ENCODE assay signal across 1 cellular context in the genomic region with DNA sequence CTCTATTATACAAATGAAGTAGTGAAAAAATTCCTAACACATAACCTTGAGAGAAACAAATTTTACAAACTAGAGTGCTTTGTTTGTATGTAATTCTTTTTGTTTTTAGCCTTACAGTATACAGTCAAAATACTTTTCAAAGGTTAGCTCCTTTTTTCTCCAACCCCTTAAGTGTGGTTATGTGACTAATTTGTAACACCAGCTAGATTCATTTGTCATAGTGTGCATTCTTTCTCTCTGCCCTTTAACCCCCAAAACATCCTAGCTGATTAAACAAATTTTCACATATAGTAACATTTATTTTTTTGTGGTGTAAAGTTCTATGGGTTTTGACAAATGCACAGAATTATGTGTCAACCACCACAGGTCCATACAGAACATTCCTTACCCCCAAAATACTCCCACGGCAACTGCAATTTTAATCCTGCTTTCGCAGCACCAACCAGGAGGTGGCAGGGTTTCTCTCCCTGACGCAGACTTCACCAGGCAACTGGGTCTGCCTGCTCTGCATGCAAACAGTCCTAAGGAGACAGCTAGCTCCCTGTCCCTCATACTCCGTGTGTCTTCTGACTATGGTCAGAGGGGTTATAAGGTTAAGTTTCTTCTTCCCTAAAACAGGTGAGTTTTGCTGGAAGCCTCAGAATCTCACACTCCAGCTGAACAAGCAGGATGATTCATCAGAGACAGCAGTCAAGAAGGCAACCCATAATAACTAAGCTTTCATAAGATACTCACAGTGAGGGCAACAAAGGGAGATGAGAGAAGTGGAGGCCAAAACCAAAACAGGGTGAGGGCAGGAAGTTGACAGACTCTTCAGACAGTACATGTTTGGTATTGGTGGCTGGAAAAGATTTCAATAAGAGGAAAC.
TF ChIP-seq lines count a peak whose summit lies in the region.

No MANE protein-coding gene starts in this region.

TF ChIP-seq in HepG2, 621 proteins besides CTCF, POLR2A, EP300 and RAD21 (continued from another document):
- TF ChIP-seq NR2F6 (IDR thresholded peaks at IDR 0.05): 0 out of 2 replicates have a peak, but pooled peaks have one; percentile 26
- peak; percentile 31; the same call in 1 of the 2 replicates for TF ChIP-seq NR2F6 (CRISPR knock-in tag; IDR thresholded peaks at IDR 0.05)
- peak; percentile 18; the same call in 1 of the 2 replicates for TF ChIP-seq ZMYM3 (CRISPR knock-in tag; IDR thresholded peaks at IDR 0.05)
- TF ChIP-seq FOSL2 (CRISPR knock-in tag; IDR thresholded peaks at IDR 0.05): peak; percentile 44; the same call in 1 of the 2 replicates
- TF ChIP-seq PPARG (CRISPR knock-in tag; conservative IDR thresholded peaks at IDR 0.05): 0 out of 2 replicates have a peak, but pooled peaks have one; percentile 33
- TF ChIP-seq RXRB (CRISPR knock-in tag; IDR thresholded peaks at IDR 0.05; ENCODE audit: borderline replicate concordance): peak; percentile 32; the same call in 1 of the 2 replicates
- peak; percentile 54; the same call in 1 of the 2 replicates for TF ChIP-seq IRF2 (CRISPR knock-in tag; IDR thresholded peaks at IDR 0.05)
- TF ChIP-seq FOXK2 (IDR thresholded peaks at IDR 0.05): no peak
- TF ChIP-seq, protein P1, sequence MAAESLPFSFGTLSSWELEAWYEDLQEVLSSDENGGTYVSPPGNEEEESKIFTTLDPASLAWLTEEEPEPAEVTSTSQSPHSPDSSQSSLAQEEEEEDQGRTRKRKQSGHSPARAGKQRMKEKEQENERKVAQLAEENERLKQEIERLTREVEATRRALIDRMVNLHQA (CRISPR knock-in tag; IDR thresholded peaks at IDR 0.05): no peak
- TF ChIP-seq, protein P2, sequence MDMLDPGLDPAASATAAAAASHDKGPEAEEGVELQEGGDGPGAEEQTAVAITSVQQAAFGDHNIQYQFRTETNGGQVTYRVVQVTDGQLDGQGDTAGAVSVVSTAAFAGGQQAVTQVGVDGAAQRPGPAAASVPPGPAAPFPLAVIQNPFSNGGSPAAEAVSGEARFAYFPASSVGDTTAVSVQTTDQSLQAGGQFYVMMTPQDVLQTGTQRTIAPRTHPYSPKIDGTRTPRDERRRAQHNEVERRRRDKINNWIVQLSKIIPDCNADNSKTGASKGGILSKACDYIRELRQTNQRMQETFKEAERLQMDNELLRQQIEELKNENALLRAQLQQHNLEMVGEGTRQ (IDR thresholded peaks at IDR 0.05; ENCODE audit: low read depth, low read length): no peak
- TF ChIP-seq, protein P2 (CRISPR knock-in tag; IDR thresholded peaks at IDR 0.05; ENCODE audit: borderline replicate concordance): no peak
- 0 out of 2 replicates have a peak, but pooled peaks have one; percentile 45 for TF ChIP-seq SMAD3 (CRISPR knock-in tag; IDR thresholded peaks at IDR 0.05)
- 0 out of 2 replicates have a peak, but pooled peaks have one; percentile 8 for TF ChIP-seq FOXO1 (CRISPR knock-in tag; IDR thresholded peaks at IDR 0.05)
- no peak for TF ChIP-seq NKX3-1 (CRISPR knock-in tag; IDR thresholded peaks at IDR 0.05)
- TF ChIP-seq NAIF1 (CRISPR knock-in tag; IDR thresholded peaks at IDR 0.05; ENCODE audit: borderline replicate concordance): no peak
- peak; percentile 36; the same call in 1 of the 2 replicates for TF ChIP-seq MEF2D (CRISPR knock-in tag; IDR thresholded peaks at IDR 0.05)
- TF ChIP-seq PITX1 (CRISPR knock-in tag; IDR thresholded peaks at IDR 0.05): peak; percentile 64; the same call in 1 of the 2 replicates
- TF ChIP-seq, protein P3, sequence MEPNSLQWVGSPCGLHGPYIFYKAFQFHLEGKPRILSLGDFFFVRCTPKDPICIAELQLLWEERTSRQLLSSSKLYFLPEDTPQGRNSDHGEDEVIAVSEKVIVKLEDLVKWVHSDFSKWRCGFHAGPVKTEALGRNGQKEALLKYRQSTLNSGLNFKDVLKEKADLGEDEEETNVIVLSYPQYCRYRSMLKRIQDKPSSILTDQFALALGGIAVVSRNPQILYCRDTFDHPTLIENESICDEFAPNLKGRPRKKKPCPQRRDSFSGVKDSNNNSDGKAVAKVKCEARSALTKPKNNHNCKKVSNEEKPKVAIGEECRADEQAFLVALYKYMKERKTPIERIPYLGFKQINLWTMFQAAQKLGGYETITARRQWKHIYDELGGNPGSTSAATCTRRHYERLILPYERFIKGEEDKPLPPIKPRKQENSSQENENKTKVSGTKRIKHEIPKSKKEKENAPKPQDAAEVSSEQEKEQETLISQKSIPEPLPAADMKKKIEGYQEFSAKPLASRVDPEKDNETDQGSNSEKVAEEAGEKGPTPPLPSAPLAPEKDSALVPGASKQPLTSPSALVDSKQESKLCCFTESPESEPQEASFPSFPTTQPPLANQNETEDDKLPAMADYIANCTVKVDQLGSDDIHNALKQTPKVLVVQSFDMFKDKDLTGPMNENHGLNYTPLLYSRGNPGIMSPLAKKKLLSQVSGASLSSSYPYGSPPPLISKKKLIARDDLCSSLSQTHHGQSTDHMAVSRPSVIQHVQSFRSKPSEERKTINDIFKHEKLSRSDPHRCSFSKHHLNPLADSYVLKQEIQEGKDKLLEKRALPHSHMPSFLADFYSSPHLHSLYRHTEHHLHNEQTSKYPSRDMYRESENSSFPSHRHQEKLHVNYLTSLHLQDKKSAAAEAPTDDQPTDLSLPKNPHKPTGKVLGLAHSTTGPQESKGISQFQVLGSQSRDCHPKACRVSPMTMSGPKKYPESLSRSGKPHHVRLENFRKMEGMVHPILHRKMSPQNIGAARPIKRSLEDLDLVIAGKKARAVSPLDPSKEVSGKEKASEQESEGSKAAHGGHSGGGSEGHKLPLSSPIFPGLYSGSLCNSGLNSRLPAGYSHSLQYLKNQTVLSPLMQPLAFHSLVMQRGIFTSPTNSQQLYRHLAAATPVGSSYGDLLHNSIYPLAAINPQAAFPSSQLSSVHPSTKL (CRISPR knock-in tag; IDR thresholded peaks at IDR 0.05): peak; percentile 19; the same call in 1 of the 2 replicates
- no peak for TF ChIP-seq ZNF558 (CRISPR knock-in tag; IDR thresholded peaks at IDR 0.05; ENCODE audit: borderline replicate concordance)
- TF ChIP-seq ZNF781 (CRISPR knock-in tag; IDR thresholded peaks at IDR 0.05; ENCODE audit: borderline replicate concordance, not compliant biosample characterization): peak; percentile 25
- TF ChIP-seq, protein P4, sequence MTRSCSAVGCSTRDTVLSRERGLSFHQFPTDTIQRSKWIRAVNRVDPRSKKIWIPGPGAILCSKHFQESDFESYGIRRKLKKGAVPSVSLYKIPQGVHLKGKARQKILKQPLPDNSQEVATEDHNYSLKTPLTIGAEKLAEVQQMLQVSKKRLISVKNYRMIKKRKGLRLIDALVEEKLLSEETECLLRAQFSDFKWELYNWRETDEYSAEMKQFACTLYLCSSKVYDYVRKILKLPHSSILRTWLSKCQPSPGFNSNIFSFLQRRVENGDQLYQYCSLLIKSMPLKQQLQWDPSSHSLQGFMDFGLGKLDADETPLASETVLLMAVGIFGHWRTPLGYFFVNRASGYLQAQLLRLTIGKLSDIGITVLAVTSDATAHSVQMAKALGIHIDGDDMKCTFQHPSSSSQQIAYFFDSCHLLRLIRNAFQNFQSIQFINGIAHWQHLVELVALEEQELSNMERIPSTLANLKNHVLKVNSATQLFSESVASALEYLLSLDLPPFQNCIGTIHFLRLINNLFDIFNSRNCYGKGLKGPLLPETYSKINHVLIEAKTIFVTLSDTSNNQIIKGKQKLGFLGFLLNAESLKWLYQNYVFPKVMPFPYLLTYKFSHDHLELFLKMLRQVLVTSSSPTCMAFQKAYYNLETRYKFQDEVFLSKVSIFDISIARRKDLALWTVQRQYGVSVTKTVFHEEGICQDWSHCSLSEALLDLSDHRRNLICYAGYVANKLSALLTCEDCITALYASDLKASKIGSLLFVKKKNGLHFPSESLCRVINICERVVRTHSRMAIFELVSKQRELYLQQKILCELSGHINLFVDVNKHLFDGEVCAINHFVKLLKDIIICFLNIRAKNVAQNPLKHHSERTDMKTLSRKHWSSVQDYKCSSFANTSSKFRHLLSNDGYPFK (CRISPR knock-in tag; IDR thresholded peaks at IDR 0.05; ENCODE audit: borderline replicate concordance): no peak
- TF ChIP-seq, protein P5, sequence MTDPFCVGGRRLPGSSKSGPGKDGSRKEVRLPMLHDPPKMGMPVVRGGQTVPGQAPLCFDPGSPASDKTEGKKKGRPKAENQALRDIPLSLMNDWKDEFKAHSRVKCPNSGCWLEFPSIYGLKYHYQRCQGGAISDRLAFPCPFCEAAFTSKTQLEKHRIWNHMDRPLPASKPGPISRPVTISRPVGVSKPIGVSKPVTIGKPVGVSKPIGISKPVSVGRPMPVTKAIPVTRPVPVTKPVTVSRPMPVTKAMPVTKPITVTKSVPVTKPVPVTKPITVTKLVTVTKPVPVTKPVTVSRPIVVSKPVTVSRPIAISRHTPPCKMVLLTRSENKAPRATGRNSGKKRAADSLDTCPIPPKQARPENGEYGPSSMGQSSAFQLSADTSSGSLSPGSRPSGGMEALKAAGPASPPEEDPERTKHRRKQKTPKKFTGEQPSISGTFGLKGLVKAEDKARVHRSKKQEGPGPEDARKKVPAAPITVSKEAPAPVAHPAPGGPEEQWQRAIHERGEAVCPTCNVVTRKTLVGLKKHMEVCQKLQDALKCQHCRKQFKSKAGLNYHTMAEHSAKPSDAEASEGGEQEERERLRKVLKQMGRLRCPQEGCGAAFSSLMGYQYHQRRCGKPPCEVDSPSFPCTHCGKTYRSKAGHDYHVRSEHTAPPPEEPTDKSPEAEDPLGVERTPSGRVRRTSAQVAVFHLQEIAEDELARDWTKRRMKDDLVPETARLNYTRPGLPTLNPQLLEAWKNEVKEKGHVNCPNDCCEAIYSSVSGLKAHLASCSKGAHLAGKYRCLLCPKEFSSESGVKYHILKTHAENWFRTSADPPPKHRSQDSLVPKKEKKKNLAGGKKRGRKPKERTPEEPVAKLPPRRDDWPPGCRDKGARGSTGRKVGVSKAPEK (CRISPR knock-in tag; IDR thresholded peaks at IDR 0.05; ENCODE audit: borderline replicate concordance): 0 out of 2 replicates have a peak, but pooled peaks have one; percentile 36
- TF ChIP-seq, protein P6, sequence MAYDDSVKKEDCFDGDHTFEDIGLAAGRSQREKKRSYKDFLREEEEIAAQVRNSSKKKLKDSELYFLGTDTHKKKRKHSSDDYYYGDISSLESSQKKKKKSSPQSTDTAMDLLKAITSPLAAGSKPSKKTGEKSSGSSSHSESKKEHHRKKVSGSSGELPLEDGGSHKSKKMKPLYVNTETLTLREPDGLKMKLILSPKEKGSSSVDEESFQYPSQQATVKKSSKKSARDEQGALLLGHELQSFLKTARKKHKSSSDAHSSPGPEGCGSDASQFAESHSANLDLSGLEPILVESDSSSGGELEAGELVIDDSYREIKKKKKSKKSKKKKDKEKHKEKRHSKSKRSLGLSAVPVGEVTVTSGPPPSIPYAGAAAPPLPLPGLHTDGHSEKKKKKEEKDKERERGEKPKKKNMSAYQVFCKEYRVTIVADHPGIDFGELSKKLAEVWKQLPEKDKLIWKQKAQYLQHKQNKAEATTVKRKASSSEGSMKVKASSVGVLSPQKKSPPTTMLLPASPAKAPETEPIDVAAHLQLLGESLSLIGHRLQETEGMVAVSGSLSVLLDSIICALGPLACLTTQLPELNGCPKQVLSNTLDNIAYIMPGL (CRISPR knock-in tag; IDR thresholded peaks at IDR 0.05; ENCODE audit: borderline replicate concordance in 1 of 2, low read depth in 1 of 2): peak in 1 of 2 experiments; percentile 32; a peak in 1 of 4 replicates
- peak; percentile 34; the same call in 1 of the 2 replicates for TF ChIP-seq MIXL1 (CRISPR knock-in tag; IDR thresholded peaks at IDR 0.05)
- TF ChIP-seq, protein P7, sequence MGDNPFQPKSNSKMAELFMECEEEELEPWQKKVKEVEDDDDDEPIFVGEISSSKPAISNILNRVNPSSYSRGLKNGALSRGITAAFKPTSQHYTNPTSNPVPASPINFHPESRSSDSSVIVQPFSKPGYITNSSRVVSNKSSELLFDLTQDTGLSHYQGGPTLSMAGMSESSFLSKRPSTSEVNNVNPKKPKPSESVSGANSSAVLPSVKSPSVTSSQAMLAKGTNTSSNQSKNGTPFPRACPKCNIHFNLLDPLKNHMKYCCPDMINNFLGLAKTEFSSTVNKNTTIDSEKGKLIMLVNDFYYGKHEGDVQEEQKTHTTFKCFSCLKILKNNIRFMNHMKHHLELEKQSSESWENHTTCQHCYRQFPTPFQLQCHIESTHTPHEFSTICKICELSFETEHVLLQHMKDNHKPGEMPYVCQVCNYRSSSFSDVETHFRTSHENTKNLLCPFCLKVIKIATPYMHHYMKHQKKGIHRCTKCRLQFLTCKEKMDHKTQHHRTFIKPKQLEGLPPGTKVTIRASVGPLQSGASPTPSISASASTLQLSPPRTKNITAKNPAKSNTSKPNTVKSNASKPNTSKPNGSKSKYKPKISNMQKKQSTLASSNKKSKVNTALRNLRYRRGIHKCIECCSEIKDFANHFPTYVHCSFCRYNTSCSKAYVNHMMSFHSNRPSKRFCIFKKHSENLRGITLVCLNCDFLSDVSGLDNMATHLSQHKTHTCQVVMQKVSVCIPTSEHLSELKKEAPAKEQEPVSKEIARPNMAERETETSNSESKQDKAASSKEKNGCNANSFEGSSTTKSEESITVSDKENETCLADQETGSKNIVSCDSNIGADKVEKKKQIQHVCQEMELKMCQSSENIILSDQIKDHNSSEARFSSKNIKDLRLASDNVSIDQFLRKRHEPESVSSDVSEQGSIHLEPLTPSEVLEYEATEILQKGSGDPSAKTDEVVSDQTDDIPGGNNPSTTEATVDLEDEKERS (CRISPR knock-in tag; IDR thresholded peaks at IDR 0.05): 0 out of 2 replicates have a peak, but pooled peaks have one; percentile 59
- TF ChIP-seq, protein P8, sequence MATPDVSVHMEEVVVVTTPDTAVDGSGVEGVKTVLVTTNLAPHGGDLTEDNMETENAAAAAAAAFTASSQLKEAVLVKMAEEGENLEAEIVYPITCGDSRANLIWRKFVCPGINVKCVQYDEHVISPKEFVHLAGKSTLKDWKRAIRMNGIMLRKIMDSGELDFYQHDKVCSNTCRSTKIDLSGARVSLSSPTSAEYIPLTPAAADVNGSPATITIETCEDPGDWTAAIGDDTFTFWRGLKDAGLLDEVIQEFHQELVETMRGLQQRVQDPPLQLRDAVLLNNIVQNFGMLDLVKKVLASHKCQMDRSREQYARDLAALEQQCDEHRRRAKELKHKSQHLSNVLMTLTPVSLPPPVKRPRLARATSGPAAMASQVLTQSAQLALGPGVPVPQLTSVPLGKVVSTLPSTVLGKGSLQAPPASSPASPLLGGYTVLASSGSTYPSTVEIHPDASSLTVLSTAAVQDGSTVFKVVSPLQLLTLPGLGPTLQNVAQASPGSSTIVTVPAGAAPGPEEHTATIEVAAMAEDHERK (CRISPR knock-in tag; IDR thresholded peaks at IDR 0.05; ENCODE audit: low read depth): no peak
- no peak for TF ChIP-seq HNRNPK (IDR thresholded peaks at IDR 0.05; ENCODE audit: low read depth, low read length, poor library complexity, severe bottlenecking)
- peak; percentile 49; the same call in 1 of the 2 replicates for TF ChIP-seq ERF (CRISPR knock-in tag; IDR thresholded peaks at IDR 0.05)
- peak; percentile 56 for TF ChIP-seq SALL1 (CRISPR knock-in tag; IDR thresholded peaks at IDR 0.05)
- peak; percentile 47; the same call in 1 of the 2 replicates for TF ChIP-seq KDM2A (CRISPR knock-in tag; IDR thresholded peaks at IDR 0.05; ENCODE audit: borderline replicate concordance, low read depth)
- TF ChIP-seq SMC3 (IDR thresholded peaks at IDR 0.05; ENCODE audit: low read length): peak; percentile 92
- TF ChIP-seq STAG1 (CRISPR knock-in tag; IDR thresholded peaks at IDR 0.05): peak; percentile 87
